8 cellular contexts compared by ENCODE assay signal in the genomic region with DNA sequence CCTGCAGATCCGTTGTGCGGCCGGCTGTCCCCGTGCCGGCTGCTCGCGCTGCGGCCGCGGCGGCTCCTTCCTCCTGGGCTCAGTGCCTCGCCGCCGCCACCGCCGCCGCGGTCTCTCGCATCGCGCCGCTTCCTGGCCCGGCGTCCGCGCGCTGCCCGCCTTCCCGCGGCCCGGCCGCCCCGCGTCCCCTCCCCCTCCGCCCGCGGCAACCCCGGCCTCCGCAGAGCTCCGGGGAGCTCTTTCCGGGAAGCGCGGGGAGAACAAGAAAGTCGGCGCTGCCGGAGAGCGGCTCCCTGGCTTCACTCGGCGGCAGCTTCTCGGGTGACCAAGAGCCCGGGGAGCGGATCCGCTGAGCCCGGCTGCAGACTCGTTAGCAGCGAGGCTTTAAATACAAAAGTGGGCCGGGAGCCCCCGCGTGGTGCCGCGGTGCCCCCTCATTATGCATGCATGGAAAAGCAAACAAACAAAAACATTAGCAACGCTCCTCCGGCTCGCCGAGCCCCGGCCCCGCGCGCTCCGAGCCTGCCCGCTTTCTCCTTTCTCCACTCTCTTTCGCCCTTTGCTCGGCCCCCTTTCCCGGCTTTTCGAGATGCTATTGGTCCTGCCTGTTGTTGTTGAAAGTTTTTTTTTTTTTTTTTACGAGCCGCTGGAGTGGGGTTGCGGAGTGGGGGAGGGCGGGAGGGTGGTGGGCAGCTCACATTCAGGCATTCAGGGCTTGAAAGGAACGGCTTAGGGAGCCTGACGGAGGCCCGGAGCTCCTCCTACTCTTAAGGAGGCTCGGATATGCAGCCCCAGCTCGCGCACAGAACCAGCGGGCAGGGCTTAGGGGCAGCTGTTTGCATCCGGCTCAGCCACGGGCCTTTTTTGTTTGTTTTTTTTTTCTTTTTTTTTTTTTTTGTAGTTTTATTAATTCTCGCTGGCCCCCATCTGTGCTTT.
DNase-seq lines count a peak whose midpoint lies in the region; ATAC-seq lines count a peak whose summit lies in the region.

A gene with protein sequence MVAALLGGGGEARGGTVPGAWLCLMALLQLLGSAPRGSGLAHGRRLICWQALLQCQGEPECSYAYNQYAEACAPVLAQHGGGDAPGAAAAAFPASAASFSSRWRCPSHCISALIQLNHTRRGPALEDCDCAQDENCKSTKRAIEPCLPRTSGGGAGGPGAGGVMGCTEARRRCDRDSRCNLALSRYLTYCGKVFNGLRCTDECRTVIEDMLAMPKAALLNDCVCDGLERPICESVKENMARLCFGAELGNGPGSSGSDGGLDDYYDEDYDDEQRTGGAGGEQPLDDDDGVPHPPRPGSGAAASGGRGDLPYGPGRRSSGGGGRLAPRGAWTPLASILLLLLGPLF (minus strand): TSS at position 361 of the 936 bp plus-strand sequence. CDS start 727 bp downstream, outside the sequence.

- DNase-seq in NCI-H1436 treated with DMSO at 0.1 percent for 48 hours (lab: John Stamatoyannopoulos, UW), result peak; percentile 45
- DNase-seq in activated CD4-positive, CD25-positive, alpha-beta regulatory T cell (lab: John Stamatoyannopoulos, UW), result peak; percentile 6 to 32 (median 27)
- peak; percentile 37 to 43 for DNase-seq in central memory CD8-positive, alpha-beta T cell (ENCODE audit: low spot score in 2 of 2)
- DNase-seq in iris pigment epithelial cell (ENCODE audit: low read depth), result peak; percentile 98
- DNase-seq in smooth muscle cell of the brain vasculature (ENCODE audit: low read depth, low spot score), result peak; percentile 94
- DNase-seq in NCI-H187 (lab: John Stamatoyannopoulos, UW), result no peak

- peaks cover 5% of the 10 kb centered on the region for H3K36me3 Mint-ChIP-seq in central memory CD8-positive, alpha-beta T cell (ENCODE audit: insufficient read depth)

- H3K4me1 Mint-ChIP-seq in central memory CD8-positive, alpha-beta T cell, result peaks cover 13% of the 10 kb centered on the region

- ATAC-seq in HG02610 (IDR thresholded peaks at IDR 0.05; ENCODE audit: unreplicated experiment), result peak; percentile 47
- ATAC-seq in central memory CD8-positive, alpha-beta T cell (replicated peaks; ENCODE audit: extremely low read depth, poor library complexity, severe bottlenecking), result peak; percentile 78

- H3K27me3 Mint-ChIP-seq in central memory CD8-positive, alpha-beta T cell, result peaks cover 35% of the 10 kb centered on the region

- H3K4me3 Mint-ChIP-seq in central memory CD8-positive, alpha-beta T cell, result peak within 1 kb of the TSS; percentile 79

- H3K27ac Mint-ChIP-seq in central memory CD8-positive, alpha-beta T cell (ENCODE audit: low read depth), result no peak within 1 kb of the TSS

- peak within 1 kb of the TSS; percentile 87 for H3K4me3 ChIP-seq in GM08714 (ENCODE audit: low read length)

- no peaks in the 10 kb centered on the region for H3K9me3 Mint-ChIP-seq in central memory CD8-positive, alpha-beta T cell

Comparison
In these comparisons a context has a peak if more than half of its experiments do, and no peak if none do; other contexts are left out.
1. DNase-seq: peak in NCI-H1436 treated with DMSO at 0.1 percent for 48 hours (single experiment), activated CD4-positive, CD25-positive, alpha-beta regulatory T cell (4 of 4), central memory CD8-positive, alpha-beta T cell (2 of 2), iris pigment epithelial cell (single experiment) and smooth muscle cell of the brain vasculature (single experiment); none in NCI-H187 (0 of 2).